Comparison of ENCODE assay signal across 17 cellular contexts in genomic region chr11:134346101-134346975, GRCh38. TPM values are rescaled to one million over a fixed set of nuclear protein-coding genes. Genes with fewer than 3 reads are reported as not detected.
DNase-seq lines count a peak whose midpoint lies in the region; TF ChIP-seq lines count a peak whose summit lies in the region.
"Had no signal": no experiment of that assay in that cellular context is flagged by ENCODE, and none has a peak within 500 bp of the region (broad histone marks: within the 10 kb centered on the region; RNA-seq: fewer than 3 reads in every experiment).

No MANE protein-coding gene starts in this region.

- no peak overlapping the region for H3K4me2 ChIP-seq in osteoblast (ENCODE audit: insufficient read depth, low read length)

- H3K27me3 ChIP-seq in osteoblast (ENCODE audit: insufficient read depth, low read length) = no peaks in the 10 kb centered on the region
- H3K27me3 ChIP-seq in stomach = no peaks in the 10 kb centered on the region

- peak; percentile 11 for DNase-seq in NCI-H1436 (lab: John Stamatoyannopoulos, UW)
- no peak for DNase-seq in NCI-H1436 treated with DMSO at 0.1 percent for 48 hours (lab: John Stamatoyannopoulos, UW)
- peak; percentile 84 for DNase-seq in D341Med (ENCODE audit: low spot score)
- peak; percentile 40 for DNase-seq in activated CD8-positive, alpha-beta memory T cell treated with anti-CD3 and anti-CD28 coated beads, Interleukin-2, amount 50 U/mL, for 48 hours
- DNase-seq in osteoblast (ENCODE audit: insufficient read length, low spot score, missing footprints) = peak; percentile 69
- DNase-seq in effector CD8-positive, alpha-beta T cell (lab: John Stamatoyannopoulos, UW) = no peak
- DNase-seq in NCI-H226 = no peak
- no peak for DNase-seq in stomach
- DNase-seq: 8988T; activated CD4-positive, CD25-positive, alpha-beta regulatory T cell; AML-193; HFFc6; left ventricle myocardium inferior; NCI-H2227 treated with DMSO at 0.1 percent for 48 hours; spleen; stimulated activated CD4-positive, alpha-beta T cell treated with anti-CD3 and anti-CD28 coated beads, Interleukin-4, amount 100 ng/mL, for 24 hours; T-helper 9 cell had no signal

- H3K4me1 ChIP-seq in osteoblast (ENCODE audit: insufficient read depth, low read length) = no peaks in the 10 kb centered on the region
- H3K4me1 ChIP-seq in stomach = no peaks in the 10 kb centered on the region
- H3K4me1 ChIP-seq: left ventricle myocardium inferior, spleen had no signal

- H2AFZ ChIP-seq in osteoblast (ENCODE audit: low read length) = no peak overlapping the region

- WGBS in stomach, 5 donors = 74 to 88% (median 84%) methylated on average over 18 to 22 of the region's 22 CpGs

- H4K20me1 ChIP-seq in osteoblast (ENCODE audit: insufficient read depth, low read length) = no peaks in the 10 kb centered on the region

- intact Hi-C loops in stomach (cut with DNase I; ENCODE audit: low total_unique reads) = no loop called here

- no peak for TF ChIP-seq POLR2A in stomach (IDR thresholded peaks at IDR 0.05)

- H3K4me3 ChIP-seq in osteoblast (ENCODE audit: insufficient read depth, low read length) (no peak overlapping the region), stomach (no peak overlapping the region)
- H3K4me3 ChIP-seq: left ventricle myocardium inferior, spleen had no signal

- no peaks in the 10 kb centered on the region for H3K79me2 ChIP-seq in osteoblast (ENCODE audit: insufficient read depth, low read length)

- no peak for TF ChIP-seq EP300 in stomach (IDR thresholded peaks at IDR 0.05)

- no peaks in the 10 kb centered on the region for H3K36me3 ChIP-seq in osteoblast (ENCODE audit: insufficient read depth, low read length)
- no peaks in the 10 kb centered on the region for H3K36me3 ChIP-seq in stomach
- H3K36me3 ChIP-seq: left ventricle myocardium inferior, spleen had no signal

- no peak for TF ChIP-seq CTCF in osteoblast (IDR thresholded peaks at IDR 0.05; ENCODE audit: extremely low read depth, low read depth, low read length)
- TF ChIP-seq CTCF in stomach (IDR thresholded peaks at IDR 0.05) = no peak

- H3K9me3 ChIP-seq in osteoblast (ENCODE audit: low read depth, low read length) (no peaks in the 10 kb centered on the region), stomach (no peaks in the 10 kb centered on the region)
- H3K9me3 ChIP-seq: left ventricle myocardium inferior, spleen had no signal

- H3K27ac ChIP-seq in osteoblast (ENCODE audit: low read depth, low read length) = no peak overlapping the region
- no peak overlapping the region for H3K27ac ChIP-seq in stomach
- H3K27ac ChIP-seq: left ventricle myocardium inferior, spleen had no signal

RNA-seq across cellular contexts. Expression of gene GLB1L2, which starts 14.6 kb away (rescaled TPM):
- total RNA-seq in osteoblast (0.29 and 0.36 TPM in 2 replicates), stomach (10 to 100 TPM in 2 of 5 donors, 1 to 10 TPM in 3; 4.7 to 19.2 (median 9.1) TPM)
- 1 to 10 TPM; 2.1 to 4.2 (median 2.8) TPM for polyA plus RNA-seq in stomach
- total RNA-seq: HFFc6 had no signal

Comparison
In these comparisons a context has a peak if more than half of its experiments do, and no peak if none do; other contexts are left out.
1. DNase-seq: peak in NCI-H1436 (single experiment), D341Med (single experiment), activated CD8-positive, alpha-beta memory T cell treated with anti-CD3 and anti-CD28 coated beads, Interleukin-2, amount 50 U/mL, for 48 hours (single experiment) and osteoblast (single experiment); none in NCI-H1436 treated with DMSO at 0.1 percent for 48 hours (single experiment), effector CD8-positive, alpha-beta T cell (single experiment), NCI-H226 (single experiment) and stomach (single experiment).